1 cellular context compared by ENCODE assay signal in genomic region chr4:39568805-39569204, GRCh38.
TF ChIP-seq lines count a peak whose summit lies in the region.

No MANE protein-coding gene starts in this region.

TF ChIP-seq in K562, 482 proteins besides CTCF, POLR2A, EP300 and RAD21:
- TF ChIP-seq MGA (IDR thresholded peaks at IDR 0.05): peak; percentile 48
- TF ChIP-seq L3MBTL2 (IDR thresholded peaks at IDR 0.05): peak; percentile 40; the same call in 1 of the 2 replicates
- TF ChIP-seq SRF (CRISPR knock-in tag; IDR thresholded peaks at IDR 0.05): peak in 1 of 2 experiments; percentile 90; a peak in 2 of 4 replicates
- no peak for TF ChIP-seq PML (IDR thresholded peaks at IDR 0.05; ENCODE audit: low read length)
- 0 out of 2 replicates have a peak, but pooled peaks have one; percentile 20 for TF ChIP-seq EP400 (IDR thresholded peaks at IDR 0.05)
- TF ChIP-seq MNT (conservative IDR thresholded peaks at IDR 0.05): peak; percentile 75 to 82
- TF ChIP-seq ZNF589 (CRISPR knock-in tag; IDR thresholded peaks at IDR 0.05; ENCODE audit: low read depth): no peak
